In the genomic region with DNA sequence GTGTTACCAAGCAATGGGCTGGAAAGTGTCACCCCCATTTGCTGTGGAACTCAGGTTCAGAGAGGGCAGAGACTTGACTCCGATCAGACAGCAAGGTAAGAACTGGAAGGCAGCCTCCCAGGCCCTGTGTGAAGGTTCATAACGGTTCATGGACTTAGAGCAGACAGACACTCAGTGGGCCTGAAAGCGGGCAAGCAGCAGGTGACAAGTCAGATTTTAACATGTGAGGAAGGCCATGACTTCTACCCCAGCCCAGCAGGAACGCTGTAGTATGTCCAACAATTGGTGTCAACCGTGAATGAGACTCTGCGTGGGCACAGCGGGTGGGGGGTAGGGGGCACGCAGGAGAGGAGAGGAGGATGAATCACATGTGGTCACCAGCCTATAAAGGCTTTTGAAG, we compare ENCODE assay signal across 19 cellular contexts.
A peak's percentile ranks its signal among the peaks of the same experiment; 100 is the strongest.
DNase-seq lines count a peak whose midpoint lies in the region; ATAC-seq and TF ChIP-seq lines count a peak whose summit lies in the region.
"Had no signal": no experiment of that assay in that cellular context is flagged by ENCODE, and none has a peak within 500 bp of the region (broad histone marks: within the 10 kb centered on the region; RNA-seq: fewer than 3 reads in every experiment).

No MANE protein-coding gene starts in this region.

- H3K9ac ChIP-seq in H9 (ENCODE audit: extremely low read depth, insufficient read length, low read length) (no peak overlapping the region), endodermal cell (ENCODE audit: extremely low read depth, low read length, poor library complexity, severe bottlenecking) (no peak overlapping the region)

- H3K9me3 Mint-ChIP-seq in H9 (no peaks in the 10 kb centered on the region), endodermal cell (no peaks in the 10 kb centered on the region)
- no peaks in the 10 kb centered on the region for H3K9me3 Mint-ChIP-seq in stimulated activated memory B cell treated with anti-CD40 and anti-IgM and Interleukin-4, amounts not matched to agents 10 μg/mL and 1 μg/mL and 100 μg/mL, for 72 hours
- no peaks in the 10 kb centered on the region for H3K9me3 Mint-ChIP-seq in CD8-positive, alpha-beta T cell

- no peak overlapping the region for H4K8ac ChIP-seq in H9 (replicated peaks; ENCODE audit: insufficient read length, low read depth, low read length)

- no peaks in the 10 kb centered on the region for H3K79me1 ChIP-seq in H9 (ENCODE audit: insufficient read depth, low read depth, low read length, poor library complexity, severe bottlenecking)

- H3K27me3 Mint-ChIP-seq in H9 (ENCODE audit: low read depth) (peaks cover 4% of the 10 kb centered on the region), endodermal cell (ENCODE audit: insufficient read depth) (no peaks in the 10 kb centered on the region)
- H3K27me3 Mint-ChIP-seq in stimulated activated memory B cell treated with anti-CD40 and anti-IgM and Interleukin-4, amounts not matched to agents 10 μg/mL and 1 μg/mL and 100 μg/mL, for 72 hours = no peaks in the 10 kb centered on the region
- H3K27me3 Mint-ChIP-seq in CD8-positive, alpha-beta T cell (ENCODE audit: low read depth) = no peaks in the 10 kb centered on the region

- no peak overlapping the region for H2AK5ac ChIP-seq in H9 (ENCODE audit: insufficient read length, low read length)

- no peak for TF ChIP-seq CTCF in H9 (conservative IDR thresholded peaks at IDR 0.05)
- no peak for TF ChIP-seq CTCF in endodermal cell (conservative IDR thresholded peaks at IDR 0.05)
- no peak for TF ChIP-seq CTCF in heart right ventricle (IDR thresholded peaks at IDR 0.05)
- TF ChIP-seq CTCF in CD8-positive, alpha-beta T cell (IDR thresholded peaks at IDR 0.05) = no peak

- H3K23ac ChIP-seq in H9 (ENCODE audit: insufficient read length, low read depth, low read length) = no peak overlapping the region

- H4K20me1 ChIP-seq in H9 (ENCODE audit: control insufficient read depth, insufficient read depth, insufficient read length) = no peaks in the 10 kb centered on the region

- H3K27me3 ChIP-seq in H9 (ENCODE audit: insufficient read depth, low read length) (no peaks in the 10 kb centered on the region), endodermal cell (ENCODE audit: control insufficient read depth, insufficient read depth, low read length, poor library complexity, severe bottlenecking) (no peaks in the 10 kb centered on the region), heart right ventricle (no peaks in the 10 kb centered on the region)
- H3K27me3 ChIP-seq in CD8-positive, alpha-beta T cell (ENCODE audit: insufficient read depth, low read length) = no peaks in the 10 kb centered on the region

- H4K5ac ChIP-seq in H9 (ENCODE audit: insufficient read length, low read depth, low read length) = no peak overlapping the region

- H3T11ph ChIP-seq in H9 (ENCODE audit: low read length) = no peak overlapping the region

- H2BK20ac ChIP-seq in H9 (ENCODE audit: low read depth, low read length, poor library complexity, severe bottlenecking) = no peak overlapping the region

- H3K4me1 Mint-ChIP-seq in H9 = peaks cover 28 to 35% of the 10 kb centered on the region in 2 experiments
- peaks cover 23% of the 10 kb centered on the region for H3K4me1 Mint-ChIP-seq in endodermal cell
- peaks cover 64% of the 10 kb centered on the region for H3K4me1 Mint-ChIP-seq in stimulated activated memory B cell treated with anti-CD40 and anti-IgM and Interleukin-4, amounts not matched to agents 10 μg/mL and 1 μg/mL and 100 μg/mL, for 72 hours
- H3K4me1 Mint-ChIP-seq in CD8-positive, alpha-beta T cell (ENCODE audit: low read depth) = no peaks in the 10 kb centered on the region

- H3K36me3 ChIP-seq in endodermal cell (ENCODE audit: control insufficient read depth, insufficient read depth, low read length) = no peaks in the 10 kb centered on the region
- no peaks in the 10 kb centered on the region for H3K36me3 ChIP-seq in heart right ventricle
- H3K36me3 ChIP-seq in CD8-positive, alpha-beta T cell (ENCODE audit: insufficient read depth, low read length) = no peaks in the 10 kb centered on the region

- no peak overlapping the region for H3K4ac ChIP-seq in H9 (ENCODE audit: low read depth, low read length)

- intact Hi-C loops in heart right ventricle (cut with DNase I) = no loop called here
- intact Hi-C loops in CD8-positive, alpha-beta T cell (cut with DNase I, micrococcal nuclease) = no loop called here

- DNase-seq in H9 (no peak), NCI-H69 (lab: John Stamatoyannopoulos, UW) (peak; percentile 19), endodermal cell (peak; percentile 35), heart right ventricle (no peak), kidney glomerular epithelial cell (lab: John Stamatoyannopoulos, UW) (no peak)
- no peak for DNase-seq in CD8-positive, alpha-beta T cell
- DNase-seq: DMS79 treated with DMSO at 0.1 percent for 48 hours, H7, NCI-H1417, NCI-H187, NCI-H2107, NCI-H2227 treated with DMSO at 0.1 percent for 48 hours, NCI-H510A treated with DMSO at 0.1 percent for 48 hours, PC-3, RPMI8226, SHP77 treated with DMSO at 0.1 percent for 48 hours had no signal

- H3K4me3 Mint-ChIP-seq in H9 (no peak overlapping the region), endodermal cell (no peak overlapping the region)
- no peak overlapping the region for H3K4me3 Mint-ChIP-seq in stimulated activated memory B cell treated with anti-CD40 and anti-IgM and Interleukin-4, amounts not matched to agents 10 μg/mL and 1 μg/mL and 100 μg/mL, for 72 hours
- H3K4me3 Mint-ChIP-seq in CD8-positive, alpha-beta T cell = no peak overlapping the region

- no peak overlapping the region for H2BK12ac ChIP-seq in H9 (ENCODE audit: insufficient read length, low read depth, low read length)

- H2BK5ac ChIP-seq in H9 (ENCODE audit: insufficient read length, low read length) = no peak overlapping the region

- CTCF ChIA-PET in CD8-positive, alpha-beta T cell (lab: Charles Lee) = interaction anchor here (1.3 kb wide), 1 partner anchor 291 kb away, joined by 4 read pairs; no protein-coding TSS in a partner anchor

- peak overlapping the region in 2 of 3 experiments; percentile 21 to 81; a peak in 2 of 7 replicates for H3K27ac Mint-ChIP-seq in H9
- H3K27ac Mint-ChIP-seq in endodermal cell = no peak overlapping the region
- H3K27ac Mint-ChIP-seq in stimulated activated memory B cell treated with anti-CD40 and anti-IgM and Interleukin-4, amounts not matched to agents 10 μg/mL and 1 μg/mL and 100 μg/mL, for 72 hours = peak overlapping the region; percentile 75
- H3K27ac Mint-ChIP-seq in CD8-positive, alpha-beta T cell = no peak overlapping the region

- H3K36me3 Mint-ChIP-seq in H9 (ENCODE audit: insufficient read depth in 1 of 3, low read depth in 3 of 3) (0 out of 7 replicates have a peak, but pooled peaks cover 0 to 2% (median 0%) of the 10 kb centered on the region in 3 experiments), endodermal cell (ENCODE audit: low read depth) (no peaks in the 10 kb centered on the region)
- H3K36me3 Mint-ChIP-seq in stimulated activated memory B cell treated with anti-CD40 and anti-IgM and Interleukin-4, amounts not matched to agents 10 μg/mL and 1 μg/mL and 100 μg/mL, for 72 hours = peaks cover 34% of the 10 kb centered on the region
- H3K36me3 Mint-ChIP-seq in CD8-positive, alpha-beta T cell = no peaks in the 10 kb centered on the region

- WGBS in H9 (ENCODE audit: extremely low coverage, insufficient read length, low lambda C conversion rate) = no CpG with 5 or more reads among the region's 8 CpGs
- WGBS in endodermal cell (ENCODE audit: insufficient coverage in 1 of 2, insufficient read length in 1 of 2), 2 experiments = 87 to 88% methylated on average over 6 to 8 of the region's 8 CpGs
- WGBS in heart right ventricle, 2 donors = 91 to 94% methylated on average over 8 of the region's 8 CpGs

- no peak overlapping the region for H2BK120ac ChIP-seq in H9 (ENCODE audit: low read depth, low read length, poor library complexity, severe bottlenecking)

- H3K14ac ChIP-seq in H9 (ENCODE audit: insufficient read depth, low read length) = no peak overlapping the region; the same call in 1 of the 2 replicates

- no peaks in the 10 kb centered on the region for H3K23me2 ChIP-seq in H9 (ENCODE audit: insufficient read length, low read depth, low read length, poor library complexity, severe bottlenecking)

- H3K56ac ChIP-seq in H9 (ENCODE audit: insufficient read length, low read depth, low read length) = no peak overlapping the region

- no peaks in the 10 kb centered on the region for H3K79me2 ChIP-seq in H9 (ENCODE audit: insufficient read depth, low read length)

- H4K91ac ChIP-seq in H9 (ENCODE audit: insufficient read length, low read depth, low read length) = no peak overlapping the region

- H3K4me1 ChIP-seq in H9 (ENCODE audit: insufficient read depth, low read length) (peaks cover 9% of the 10 kb centered on the region; the same call in 1 of the 2 replicates), endodermal cell (ENCODE audit: control insufficient read depth, insufficient read depth, low read length) (peaks cover 6% of the 10 kb centered on the region), heart right ventricle (peaks cover 0 to 7% (median 0%) of the 10 kb centered on the region in 9 donors)
- H3K4me1 ChIP-seq in CD8-positive, alpha-beta T cell (ENCODE audit: insufficient read depth, low read length) = no peaks in the 10 kb centered on the region

- POLR2A ChIA-PET in CD8-positive, alpha-beta T cell (lab: Charles Lee) = no interaction called here

- H3K27ac ChIP-seq in H9 (ENCODE audit: insufficient read length, low read depth, low read length) = no peak overlapping the region
- H3K27ac ChIP-seq in endodermal cell (ENCODE audit: low read depth, low read length) = no peak overlapping the region
- no peak overlapping the region for H3K27ac ChIP-seq in heart right ventricle
- H3K27ac ChIP-seq in CD8-positive, alpha-beta T cell (ENCODE audit: low read depth, low read length) = no peak overlapping the region
- H3K27ac ChIP-seq: C4-2B, HL-60 had no signal

- no peak overlapping the region for H2BK15ac ChIP-seq in H9 (ENCODE audit: low read depth, low read length)

- H3K9me3 ChIP-seq in H9 (ENCODE audit: control insufficient read depth, low read depth, low read length) (no peaks in the 10 kb centered on the region), endodermal cell (ENCODE audit: control insufficient read depth, low read length) (no peaks in the 10 kb centered on the region), heart right ventricle (no peaks in the 10 kb centered on the region)
- no peaks in the 10 kb centered on the region for H3K9me3 ChIP-seq in CD8-positive, alpha-beta T cell (ENCODE audit: low read length)

- no peak overlapping the region for H3K18ac ChIP-seq in H9 (ENCODE audit: insufficient read length, low read depth, low read length)

- H2AFZ ChIP-seq in H9 (ENCODE audit: low read length) = no peak overlapping the region

- no peak overlapping the region for H3K4me2 ChIP-seq in H9 (ENCODE audit: insufficient read depth, insufficient read length, low read length)

- H3K4me3 ChIP-seq in endodermal cell (ENCODE audit: low read length) (no peak overlapping the region), heart right ventricle (no peak overlapping the region)
- no peak overlapping the region for H3K4me3 ChIP-seq in CD8-positive, alpha-beta T cell (ENCODE audit: low read depth, low read length)

- no peak for ATAC-seq in stimulated activated memory B cell treated with anti-CD40 and anti-IgM and Interleukin-4, amounts not matched to agents 10 μg/mL and 1 μg/mL and 100 μg/mL, for 72 hours
- no peak for ATAC-seq in heart right ventricle
- ATAC-seq in CD8-positive, alpha-beta T cell = no peak
- ATAC-seq: PC-3 had no signal

Comparison
In these comparisons a context has a peak if more than half of its experiments do, and no peak if none do; other contexts are left out.
1. DNase-seq: peak in NCI-H69 (single experiment) and endodermal cell (single experiment); none in H9 (single experiment), heart right ventricle (0 of 2), CD8-positive, alpha-beta T cell (0 of 7) and kidney glomerular epithelial cell (single experiment).
2. H3K27ac Mint-ChIP-seq: peak in H9 (2 of 3) and stimulated activated memory B cell treated with anti-CD40 and anti-IgM and Interleukin-4, amounts not matched to agents 10 μg/mL and 1 μg/mL and 100 μg/mL, for 72 hours (single experiment); none in endodermal cell (single experiment) and CD8-positive, alpha-beta T cell (single experiment).